In the genomic region with DNA sequence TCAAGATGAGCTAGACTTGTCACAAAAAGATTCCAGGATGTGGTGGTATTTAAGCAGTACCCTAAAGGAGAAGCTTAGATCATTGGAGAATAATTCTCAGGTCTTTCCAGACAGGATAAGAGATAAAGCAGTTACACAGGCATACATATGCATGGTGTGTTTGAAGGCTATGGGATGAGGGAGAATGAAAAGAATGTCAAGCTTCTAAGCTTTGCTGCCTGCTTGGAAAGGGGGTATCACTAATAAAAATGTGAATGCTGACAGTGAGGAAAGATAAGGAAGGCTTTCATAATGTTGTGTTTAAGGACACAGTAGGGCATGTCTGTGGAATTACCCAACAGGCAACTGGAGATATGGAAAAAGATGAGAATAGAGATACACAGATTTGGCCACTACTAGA, we compare ENCODE assay signal across 22 cellular contexts.
"Had no signal": no experiment of that assay in that cellular context is flagged by ENCODE, and none has a peak within 500 bp of the region (broad histone marks: within the 10 kb centered on the region; RNA-seq: fewer than 3 reads in every experiment).

No MANE protein-coding gene starts in this region.

- H3K27ac Mint-ChIP-seq: activated CD4-positive, alpha-beta memory T cell treated with anti-CD3 and anti-CD28 coated beads, Interleukin-2, amount 10 ng/mL, durations not matched to agents 7 days and 5 days; activated CD4-positive, alpha-beta T cell treated with anti-CD3 and anti-CD28 coated beads, Interleukin-2, amount 10 ng/mL, durations not matched to agents 24 days and 14 days; activated naive CD4-positive, alpha-beta T cell treated with anti-CD3 and anti-CD28 coated beads, Interleukin-2, amount 10 ng/mL, durations not matched to agents 7 days and 5 days; activated naive CD8-positive, alpha-beta T cell treated with anti-CD3 and anti-CD28 coated beads, Interleukin-2, amount 50 U/mL, for 24 hours; activated T-cell treated with anti-CD3 and anti-CD28 coated beads, Interleukin-2, amount 50 U/mL, for 72 hours; natural killer cell treated with Interleukin-12 subunit alpha and Interleukin-12 subunit beta and Interleukin-15 and Interleukin-18, amount 100 ng/mL, for 72 hours; stimulated activated naive CD8-positive, alpha-beta T cell treated with anti-CD3 and anti-CD28 coated beads, Interleukin-15, Interleukin-2, amounts not matched to agents 100 ng/mL and 50 ng/mL, for 24 hours had no signal

- H3K9me3 Mint-ChIP-seq: activated CD4-positive, alpha-beta memory T cell treated with anti-CD3 and anti-CD28 coated beads, Interleukin-2, amount 10 ng/mL, durations not matched to agents 7 days and 5 days; activated CD4-positive, alpha-beta T cell treated with anti-CD3 and anti-CD28 coated beads, Interleukin-2, amount 10 ng/mL, durations not matched to agents 24 days and 14 days; activated naive CD4-positive, alpha-beta T cell treated with anti-CD3 and anti-CD28 coated beads, Interleukin-2, amount 10 ng/mL, durations not matched to agents 7 days and 5 days; activated naive CD8-positive, alpha-beta T cell treated with anti-CD3 and anti-CD28 coated beads, Interleukin-2, amount 50 U/mL, for 24 hours; activated T-cell treated with anti-CD3 and anti-CD28 coated beads, Interleukin-2, amount 50 U/mL, for 72 hours; central memory CD8-positive, alpha-beta T cell; natural killer cell treated with Interleukin-12 subunit alpha and Interleukin-12 subunit beta and Interleukin-15 and Interleukin-18, amount 100 ng/mL, for 72 hours; stimulated activated naive CD8-positive, alpha-beta T cell treated with anti-CD3 and anti-CD28 coated beads, Interleukin-15, Interleukin-2, amounts not matched to agents 100 ng/mL and 50 ng/mL, for 24 hours had no signal

- DNase-seq: activated CD4-positive, alpha-beta memory T cell treated with anti-CD3 and anti-CD28 coated beads, Interleukin-2, amount 10 ng/mL, durations not matched to agents 7 days and 5 days; activated CD4-positive, alpha-beta T cell treated with anti-CD3 and anti-CD28 coated beads, Interleukin-2, amount 10 ng/mL, durations not matched to agents 24 days and 14 days; activated effector memory CD4-positive, alpha-beta T cell treated with Interleukin-2 at 50 U/mL for 16 hours; activated naive CD4-positive, alpha-beta T cell treated with anti-CD3 and anti-CD28 coated beads, Interleukin-2, amount 10 ng/mL, durations not matched to agents 7 days and 5 days; activated naive CD8-positive, alpha-beta T cell treated with anti-CD3 and anti-CD28 coated beads, Interleukin-2, amount 50 U/mL, for 24 hours; activated T-cell treated with anti-CD3 and anti-CD28 coated beads, Interleukin-2, amount 50 U/mL, for 72 hours; heart left ventricle; kidney; left lung; stimulated activated CD4-positive, alpha-beta T cell treated with anti-CD3 and anti-CD28 coated beads, Interleukin-4, amount 100 ng/mL, for 24 hours; substantia nigra; thyroid gland had no signal

- H3K4me1 Mint-ChIP-seq: activated CD4-positive, alpha-beta memory T cell treated with anti-CD3 and anti-CD28 coated beads, Interleukin-2, amount 10 ng/mL, durations not matched to agents 7 days and 5 days; activated CD4-positive, alpha-beta T cell treated with anti-CD3 and anti-CD28 coated beads, Interleukin-2, amount 10 ng/mL, durations not matched to agents 24 days and 14 days; activated naive CD4-positive, alpha-beta T cell treated with anti-CD3 and anti-CD28 coated beads, Interleukin-2, amount 10 ng/mL, durations not matched to agents 7 days and 5 days; activated naive CD8-positive, alpha-beta T cell treated with anti-CD3 and anti-CD28 coated beads, Interleukin-2, amount 50 U/mL, for 24 hours; central memory CD8-positive, alpha-beta T cell had no signal

- H3K36me3 ChIP-seq: breast epithelium, left lung, prostate gland, thyroid gland had no signal

- H3K27me3 ChIP-seq: breast epithelium, esophagus muscularis mucosa, gastroesophageal sphincter, heart left ventricle, left lung, thyroid gland had no signal

- ATAC-seq: activated CD4-positive, CD25-positive, alpha-beta regulatory T cell treated with anti-CD3 and anti-CD28 coated beads, Interleukin-2, amount 50 U/mL, for 24 hours; activated naive CD8-positive, alpha-beta T cell treated with anti-CD3 and anti-CD28 coated beads, Interleukin-2, amount 50 U/mL, for 24 hours; activated T-cell treated with anti-CD3 and anti-CD28 coated beads, Interleukin-2, amount 50 U/mL, for 72 hours; gastroesophageal sphincter; heart left ventricle; natural killer cell treated with Interleukin-12 subunit alpha and Interleukin-12 subunit beta and Interleukin-15 and Interleukin-18, amount 100 ng/mL, for 72 hours had no signal

- H3K4me3 Mint-ChIP-seq: activated CD4-positive, alpha-beta memory T cell treated with anti-CD3 and anti-CD28 coated beads, Interleukin-2, amount 10 ng/mL, durations not matched to agents 7 days and 5 days; activated CD4-positive, alpha-beta T cell treated with anti-CD3 and anti-CD28 coated beads, Interleukin-2, amount 10 ng/mL, durations not matched to agents 24 days and 14 days; activated naive CD4-positive, alpha-beta T cell treated with anti-CD3 and anti-CD28 coated beads, Interleukin-2, amount 10 ng/mL, durations not matched to agents 7 days and 5 days; activated naive CD8-positive, alpha-beta T cell treated with anti-CD3 and anti-CD28 coated beads, Interleukin-2, amount 50 U/mL, for 24 hours; activated T-cell treated with anti-CD3 and anti-CD28 coated beads, Interleukin-2, amount 50 U/mL, for 72 hours; central memory CD8-positive, alpha-beta T cell; natural killer cell treated with Interleukin-12 subunit alpha and Interleukin-12 subunit beta and Interleukin-15 and Interleukin-18, amount 100 ng/mL, for 72 hours; stimulated activated naive CD8-positive, alpha-beta T cell treated with anti-CD3 and anti-CD28 coated beads, Interleukin-15, Interleukin-2, amounts not matched to agents 100 ng/mL and 50 ng/mL, for 24 hours had no signal

- H3K27me3 Mint-ChIP-seq: activated CD4-positive, alpha-beta memory T cell treated with anti-CD3 and anti-CD28 coated beads, Interleukin-2, amount 10 ng/mL, durations not matched to agents 7 days and 5 days; central memory CD8-positive, alpha-beta T cell had no signal

- H3K36me3 Mint-ChIP-seq: activated naive CD4-positive, alpha-beta T cell treated with anti-CD3 and anti-CD28 coated beads, Interleukin-2, amount 10 ng/mL, durations not matched to agents 7 days and 5 days; natural killer cell treated with Interleukin-12 subunit alpha and Interleukin-12 subunit beta and Interleukin-15 and Interleukin-18, amount 100 ng/mL, for 72 hours had no signal

- H3K4me1 ChIP-seq: breast epithelium, heart left ventricle, left lung, prostate gland, thyroid gland had no signal

- H3K27ac ChIP-seq: breast epithelium, coronary artery, esophagus muscularis mucosa, gastroesophageal sphincter, heart left ventricle, left lung, prostate gland, thyroid gland had no signal

- H3K9me3 ChIP-seq: breast epithelium, esophagus muscularis mucosa, gastroesophageal sphincter, heart left ventricle, left lung, prostate gland, thyroid gland had no signal

- H3K4me3 ChIP-seq: breast epithelium, coronary artery, esophagus muscularis mucosa, gastroesophageal sphincter, heart left ventricle, left lung, lung, prostate gland, thyroid gland had no signal
